Comparison of ENCODE assay signal across 8 cellular contexts in genomic region chr17:79009397-79010303, GRCh38. TPM values are rescaled to one million over a fixed set of nuclear protein-coding genes. Genes with fewer than 3 reads are reported as not detected.
A peak's percentile ranks its signal among the peaks of the same experiment; 100 is the strongest.
DNase-seq lines count a peak whose midpoint lies in the region; ATAC-seq lines count a peak whose summit lies in the region.

TSS of gene CANT1 (minus strand) at chr17:79009764. CDS start at chr17:78997622, 12,142 bp downstream.

- H3K9me3 ChIP-seq in muscle layer of duodenum (ENCODE audit: control insufficient read depth in 1 of 2, low read length in 2 of 2) = no peaks in the 10 kb centered on the region

- DNase-seq in COLO668 (lab: John Stamatoyannopoulos, UW; ENCODE audit: unreplicated experiment) (peak; percentile 70), HK-2 (ENCODE audit: unreplicated experiment) (peak; percentile 80), OCI-M1 (lab: John Stamatoyannopoulos, UW) (peak; percentile 91)
- DNase-seq in activated T-cell treated with anti-CD3 and anti-CD28 coated beads, Interleukin-2, amount 50 U/mL, for 1 hour = peak; percentile 85
- peak; percentile 55 to 81 for DNase-seq in stimulated activated CD8-positive, alpha-beta memory T cell treated with anti-CD3 and anti-CD28 coated beads, Interleukin-7, amount 100 ng/mL, for 4 hours (ENCODE audit: low read depth in 2 of 2)

- H3K27ac ChIP-seq in muscle layer of duodenum (ENCODE audit: low read length) = peak within 1 kb of the TSS; percentile 76

- H3K27me3 ChIP-seq in muscle layer of duodenum (ENCODE audit: low read depth, low read length) = no peaks in the 10 kb centered on the region

- ATAC-seq in GM19438 (IDR thresholded peaks at IDR 0.05; ENCODE audit: low read depth, unreplicated experiment) = peak; percentile 88
- ATAC-seq in esophagus mucosa = peak; percentile 75

- peaks cover 11 to 20% of the 10 kb centered on the region in 2 donors for H3K4me1 ChIP-seq in muscle layer of duodenum (ENCODE audit: control insufficient read depth in 1 of 2, insufficient read depth in 2 of 2, low read length in 2 of 2)

- peak within 1 kb of the TSS; percentile 86 to 88 for H3K4me3 ChIP-seq in muscle layer of duodenum (ENCODE audit: low read depth in 1 of 2, low read length in 2 of 2)

- no peaks in the 10 kb centered on the region for H3K36me3 ChIP-seq in muscle layer of duodenum (ENCODE audit: control insufficient read depth in 1 of 2, insufficient read depth in 2 of 2, low read length in 2 of 2)

RNA-seq across cellular contexts. Expression of gene CANT1, which starts in this region (rescaled TPM):
- total RNA-seq in esophagus mucosa = 55.5 TPM

Comparison
In these comparisons a context has a peak if more than half of its experiments do, and no peak if none do; other contexts are left out.
1. Peak in every context shown above with its lines: DNase-seq, ATAC-seq, H3K4me3 ChIP-seq and H3K27ac ChIP-seq.